13 cellular contexts compared by ENCODE assay signal in genomic region chr7:31648288-31648687, GRCh38. TPM values are rescaled to one million over a fixed set of nuclear protein-coding genes. Genes with fewer than 3 reads are reported as not detected.
DNase-seq lines count a peak whose midpoint lies in the region; ATAC-seq and TF ChIP-seq lines count a peak whose summit lies in the region.
"Had no signal": no experiment of that assay in that cellular context is flagged by ENCODE, and none has a peak within 500 bp of the region (broad histone marks: within the 10 kb centered on the region; RNA-seq: fewer than 3 reads in every experiment).

No MANE protein-coding gene starts in this region.

- H3K36me3 ChIP-seq in kidney epithelial cell (ENCODE audit: control insufficient read depth, insufficient read depth, low read length): no peaks in the 10 kb centered on the region
- H3K36me3 ChIP-seq: thyroid gland had no signal

- CTCF ChIA-PET in AG04449 (lab: Yijun Ruan, JAX): interaction anchor here (0.6 to 3.6 kb wide), 12 partner anchors 10 to 562 kb away, joined by 3 to 27 read pairs (median 6); no protein-coding TSS in a partner anchor

- in situ Hi-C loops in G401 (cut with HindIII; ENCODE audit: low sequenced_read_pairs): no loop called here

- ATAC-seq in GM19328 (IDR thresholded peaks at IDR 0.05; ENCODE audit: unreplicated experiment): no peak
- ATAC-seq: natural killer cell treated with Interleukin-12 subunit alpha and Interleukin-12 subunit beta and Interleukin-15 and Interleukin-18, amount 100 ng/mL, for 72 hours had no signal

- POLR2A ChIA-PET in AG04449 (lab: Yijun Ruan, JAX): no interaction called here

- no peaks in the 10 kb centered on the region for H3K27me3 ChIP-seq in kidney epithelial cell (ENCODE audit: control insufficient read depth, insufficient read depth, low read length)
- H3K27me3 ChIP-seq: thyroid gland had no signal

- H3K4me3 ChIP-seq in AG04449 (ENCODE audit: low read depth, low read length): no peak overlapping the region
- no peak overlapping the region for H3K4me3 ChIP-seq in kidney epithelial cell (ENCODE audit: low read depth, low read length)
- H3K4me3 ChIP-seq: thyroid gland had no signal

- DNase-seq in AG04449 (ENCODE audit: low read depth, low spot score) (no peak), G401 (ENCODE audit: low spot score) (peak; percentile 10), RPMI7951 (ENCODE audit: low read depth) (peak; percentile 27), kidney epithelial cell (ENCODE audit: low read depth) (no peak), HPDE6-E6E7 (ENCODE audit: extremely low spot score) (no peak), OCI-M1 (lab: John Stamatoyannopoulos, UW) (no peak)
- DNase-seq in activated CD8-positive, alpha-beta memory T cell treated with anti-CD3 and anti-CD28 coated beads, Interleukin-2, amount 50 U/mL, for 4 hours: no peak
- DNase-seq: cortex of kidney, DMS79, NCI-H187 treated with DMSO at 0.1 percent for 48 hours, thyroid gland had no signal

- TF ChIP-seq CTCF in AG04449 (IDR thresholded peaks at IDR 0.05; ENCODE audit: insufficient read depth, low read length, missing control alignments) (peak; percentile 8), kidney epithelial cell (IDR thresholded peaks at IDR 0.05; ENCODE audit: insufficient read depth, low read length, poor library complexity, severe bottlenecking) (peak; percentile 34)

RNA-seq across cellular contexts. Expression of gene PPP1R17, which starts 38.7 kb away (rescaled TPM):
- not detected in 2 replicates for total RNA-seq in G401 (2014; rRNA removed; shearing (Covaris generic))
- not detected in 2 replicates for total RNA-seq in RPMI7951 (2014; rRNA removed; shearing (Covaris generic))
- not detected in 2 replicates for total RNA-seq in kidney epithelial cell
- total RNA-seq: natural killer cell treated with Interleukin-12 subunit alpha and Interleukin-12 subunit beta and Interleukin-15 and Interleukin-18, amount 100 ng/mL, for 72 hours; thyroid gland had no signal

Comparison
In these comparisons a context has a peak if more than half of its experiments do, and no peak if none do; other contexts are left out.
1. DNase-seq: peak in G401 (single experiment) and RPMI7951 (single experiment); none in AG04449 (single experiment), kidney epithelial cell (single experiment), activated CD8-positive, alpha-beta memory T cell treated with anti-CD3 and anti-CD28 coated beads, Interleukin-2, amount 50 U/mL, for 4 hours (single experiment), HPDE6-E6E7 (single experiment) and OCI-M1 (single experiment).